ENCODE assay signal across 9 cellular contexts in genomic region chr12:68521321-68521839, GRCh38.
A peak's percentile ranks its signal among the peaks of the same experiment; 100 is the strongest.
DNase-seq lines count a peak whose midpoint lies in the region; ATAC-seq, FAIRE-seq and TF ChIP-seq lines count a peak whose summit lies in the region.
"Had no signal": no experiment of that assay in that cellular context is flagged by ENCODE, and none has a peak within 500 bp of the region (broad histone marks: within the 10 kb centered on the region; RNA-seq: fewer than 3 reads in every experiment).

No MANE protein-coding gene starts in this region.

- peak overlapping the region; percentile 81 for H3K9ac ChIP-seq in astrocyte (ENCODE audit: low read length)

- peaks cover 2% of the 10 kb centered on the region for H3K9me3 Mint-ChIP-seq in astrocyte (ENCODE audit: unreplicated experiment)

- no peaks in the 10 kb centered on the region for H3K9me2 ChIP-seq in PC-9 (ENCODE audit: insufficient read depth)

- H3K79me2 ChIP-seq in astrocyte (ENCODE audit: insufficient read depth, low read length) (no peaks in the 10 kb centered on the region), PC-9 (ENCODE audit: low read depth) (no peaks in the 10 kb centered on the region)

- peak overlapping the region; percentile 45 for H2AFZ ChIP-seq in astrocyte (ENCODE audit: low read depth, low read length)
- no peak overlapping the region for H2AFZ ChIP-seq in PC-9

- ATAC-seq in HG03469 (IDR thresholded peaks at IDR 0.05; ENCODE audit: unreplicated experiment), result no peak

- CTCF ChIA-PET in PC-9 (lab: Charles Lee), result no interaction called here

- peaks cover 15% of the 10 kb centered on the region for H3K4me1 Mint-ChIP-seq in astrocyte (ENCODE audit: low read depth, unreplicated experiment)

- no peaks in the 10 kb centered on the region for H3K9me3 ChIP-seq in astrocyte (ENCODE audit: insufficient read depth, low read depth, low read length)
- no peaks in the 10 kb centered on the region for H3K9me3 ChIP-seq in effector memory CD4-positive, alpha-beta T cell (ENCODE audit: control insufficient read depth, low read length)
- no peaks in the 10 kb centered on the region for H3K9me3 ChIP-seq in PC-9 (ENCODE audit: insufficient read depth, low read depth)

- H3K4me2 ChIP-seq in astrocyte (ENCODE audit: low read length), result peak overlapping the region; percentile 72
- H3K4me2 ChIP-seq in PC-9, result no peak overlapping the region

- POLR2A ChIA-PET in PC-9 (lab: Charles Lee; ENCODE audit: unreplicated experiment), result no interaction called here

- peak overlapping the region; percentile 97 for H3K27ac ChIP-seq in astrocyte (ENCODE audit: low read depth, low read length)
- H3K27ac ChIP-seq in effector memory CD4-positive, alpha-beta T cell (ENCODE audit: insufficient read depth, low read length, poor library complexity, severe bottlenecking), result no peak overlapping the region
- H3K27ac ChIP-seq in PC-9, result no peak overlapping the region

- peak; percentile 93 for FAIRE-seq in astrocyte (lab: Jason Lieb, UNC)

- peak overlapping the region; percentile 96 for H3K27ac Mint-ChIP-seq in astrocyte (ENCODE audit: unreplicated experiment)

- H4K20me1 ChIP-seq in astrocyte (ENCODE audit: insufficient read depth, low read length) (no peaks in the 10 kb centered on the region), PC-9 (ENCODE audit: insufficient read depth) (no peaks in the 10 kb centered on the region)

- intact Hi-C loops in PC-9 (cut with micrococcal nuclease; ENCODE audit: unreplicated experiment), result no loop called here

- H3K4me3 Mint-ChIP-seq in astrocyte (ENCODE audit: unreplicated experiment), result no peak overlapping the region

- peak overlapping the region; percentile 21 for H3K4me3 ChIP-seq in astrocyte (ENCODE audit: insufficient read depth, low read depth, low read length)
- H3K4me3 ChIP-seq in effector memory CD4-positive, alpha-beta T cell (ENCODE audit: insufficient read depth, low read depth, low read length, poor library complexity, severe bottlenecking), result no peak overlapping the region
- no peak overlapping the region for H3K4me3 ChIP-seq in PC-9

- peaks cover 1% of the 10 kb centered on the region for H3K36me3 Mint-ChIP-seq in astrocyte (ENCODE audit: low read depth, unreplicated experiment)

- H3K27me3 ChIP-seq in astrocyte (ENCODE audit: insufficient read depth, low read length), result no peaks in the 10 kb centered on the region
- H3K27me3 ChIP-seq in effector memory CD4-positive, alpha-beta T cell (replicated peaks; ENCODE audit: control insufficient read depth, insufficient read depth, low read length, poor library complexity, severe bottlenecking), result no peaks in the 10 kb centered on the region
- H3K27me3 ChIP-seq in PC-9 (ENCODE audit: insufficient read depth, low read depth), result no peaks in the 10 kb centered on the region

- H3K36me3 ChIP-seq in astrocyte (ENCODE audit: insufficient read depth, low read length), result no peaks in the 10 kb centered on the region
- H3K36me3 ChIP-seq in effector memory CD4-positive, alpha-beta T cell (ENCODE audit: control insufficient read depth, insufficient read depth, low read length), result no peaks in the 10 kb centered on the region
- no peaks in the 10 kb centered on the region for H3K36me3 ChIP-seq in PC-9 (ENCODE audit: low read depth)

- no peaks in the 10 kb centered on the region for H3F3A ChIP-seq in PC-9 (ENCODE audit: insufficient read depth, low read depth)

- H3K4me1 ChIP-seq in astrocyte (ENCODE audit: insufficient read depth, low read length), result peaks cover 17% of the 10 kb centered on the region
- no peaks in the 10 kb centered on the region for H3K4me1 ChIP-seq in effector memory CD4-positive, alpha-beta T cell (ENCODE audit: control insufficient read depth, insufficient read depth, low read length, poor library complexity, severe bottlenecking)
- no peaks in the 10 kb centered on the region for H3K4me1 ChIP-seq in PC-9 (replicated peaks; ENCODE audit: insufficient read depth)

- no peaks in the 10 kb centered on the region for H3K27me3 Mint-ChIP-seq in astrocyte (ENCODE audit: low read depth, unreplicated experiment)

- TF ChIP-seq CTCF in astrocyte (IDR thresholded peaks at IDR 0.05; ENCODE audit: insufficient read depth, low read depth, low read length) (no peak), PC-9 (conservative IDR thresholded peaks at IDR 0.05) (no peak)

- no TSS peak for BruUV-seq in PC-9 (replicated peaks; lab: Mats Ljungman, UMichigan)

- DNase-seq in HPDE6-E6E7 (ENCODE audit: extremely low spot score) (peak; percentile 46), astrocyte (ENCODE audit: low read depth) (peak; percentile 81), glomerular visceral epithelial cell (ENCODE audit: extremely low spot score) (peak; percentile 71), stromal cell of bone marrow (ENCODE audit: low read depth) (peak; percentile 75), DMS153 (lab: John Stamatoyannopoulos, UW) (no peak), PC-9 (no peak)
- no peak for DNase-seq in effector memory CD4-positive, alpha-beta T cell
- DNase-seq: NCI-H1092 had no signal

Comparison
In these comparisons a context has a peak if more than half of its experiments do, and no peak if none do; other contexts are left out.
1. DNase-seq: peak in HPDE6-E6E7 (single experiment), astrocyte (single experiment), glomerular visceral epithelial cell (single experiment) and stromal cell of bone marrow (single experiment); none in DMS153 (single experiment), effector memory CD4-positive, alpha-beta T cell (0 of 3) and PC-9 (0 of 2).